ENCODE assay signal across 1 cellular context in the genomic region with DNA sequence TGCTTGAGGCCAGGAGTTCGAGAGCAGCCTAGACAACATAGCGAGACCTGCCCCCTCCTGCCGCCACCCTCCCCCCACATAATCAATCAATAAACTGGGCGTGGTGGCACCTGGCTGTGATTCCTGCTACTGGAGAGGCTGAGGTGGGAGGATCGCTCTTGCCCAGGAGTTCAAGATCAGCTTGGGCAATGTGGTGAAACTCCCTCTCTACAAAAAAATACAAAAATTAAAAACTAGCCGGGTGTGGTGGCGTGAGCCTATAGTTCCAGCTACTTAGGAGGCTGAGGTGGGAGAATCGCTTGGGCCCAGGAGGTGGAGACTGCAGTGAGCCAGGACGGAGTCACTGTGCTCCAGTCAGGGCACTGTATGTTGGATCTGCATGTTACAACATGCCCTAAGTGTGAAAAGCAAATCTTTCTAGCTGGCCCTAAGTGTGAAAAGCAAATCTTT.
TF ChIP-seq lines count a peak whose summit lies in the region.

No MANE protein-coding gene starts in this region.

TF ChIP-seq in H1, 55 proteins besides CTCF, POLR2A, EP300 and RAD21 (continued from another document):
- TF ChIP-seq, protein P1, sequence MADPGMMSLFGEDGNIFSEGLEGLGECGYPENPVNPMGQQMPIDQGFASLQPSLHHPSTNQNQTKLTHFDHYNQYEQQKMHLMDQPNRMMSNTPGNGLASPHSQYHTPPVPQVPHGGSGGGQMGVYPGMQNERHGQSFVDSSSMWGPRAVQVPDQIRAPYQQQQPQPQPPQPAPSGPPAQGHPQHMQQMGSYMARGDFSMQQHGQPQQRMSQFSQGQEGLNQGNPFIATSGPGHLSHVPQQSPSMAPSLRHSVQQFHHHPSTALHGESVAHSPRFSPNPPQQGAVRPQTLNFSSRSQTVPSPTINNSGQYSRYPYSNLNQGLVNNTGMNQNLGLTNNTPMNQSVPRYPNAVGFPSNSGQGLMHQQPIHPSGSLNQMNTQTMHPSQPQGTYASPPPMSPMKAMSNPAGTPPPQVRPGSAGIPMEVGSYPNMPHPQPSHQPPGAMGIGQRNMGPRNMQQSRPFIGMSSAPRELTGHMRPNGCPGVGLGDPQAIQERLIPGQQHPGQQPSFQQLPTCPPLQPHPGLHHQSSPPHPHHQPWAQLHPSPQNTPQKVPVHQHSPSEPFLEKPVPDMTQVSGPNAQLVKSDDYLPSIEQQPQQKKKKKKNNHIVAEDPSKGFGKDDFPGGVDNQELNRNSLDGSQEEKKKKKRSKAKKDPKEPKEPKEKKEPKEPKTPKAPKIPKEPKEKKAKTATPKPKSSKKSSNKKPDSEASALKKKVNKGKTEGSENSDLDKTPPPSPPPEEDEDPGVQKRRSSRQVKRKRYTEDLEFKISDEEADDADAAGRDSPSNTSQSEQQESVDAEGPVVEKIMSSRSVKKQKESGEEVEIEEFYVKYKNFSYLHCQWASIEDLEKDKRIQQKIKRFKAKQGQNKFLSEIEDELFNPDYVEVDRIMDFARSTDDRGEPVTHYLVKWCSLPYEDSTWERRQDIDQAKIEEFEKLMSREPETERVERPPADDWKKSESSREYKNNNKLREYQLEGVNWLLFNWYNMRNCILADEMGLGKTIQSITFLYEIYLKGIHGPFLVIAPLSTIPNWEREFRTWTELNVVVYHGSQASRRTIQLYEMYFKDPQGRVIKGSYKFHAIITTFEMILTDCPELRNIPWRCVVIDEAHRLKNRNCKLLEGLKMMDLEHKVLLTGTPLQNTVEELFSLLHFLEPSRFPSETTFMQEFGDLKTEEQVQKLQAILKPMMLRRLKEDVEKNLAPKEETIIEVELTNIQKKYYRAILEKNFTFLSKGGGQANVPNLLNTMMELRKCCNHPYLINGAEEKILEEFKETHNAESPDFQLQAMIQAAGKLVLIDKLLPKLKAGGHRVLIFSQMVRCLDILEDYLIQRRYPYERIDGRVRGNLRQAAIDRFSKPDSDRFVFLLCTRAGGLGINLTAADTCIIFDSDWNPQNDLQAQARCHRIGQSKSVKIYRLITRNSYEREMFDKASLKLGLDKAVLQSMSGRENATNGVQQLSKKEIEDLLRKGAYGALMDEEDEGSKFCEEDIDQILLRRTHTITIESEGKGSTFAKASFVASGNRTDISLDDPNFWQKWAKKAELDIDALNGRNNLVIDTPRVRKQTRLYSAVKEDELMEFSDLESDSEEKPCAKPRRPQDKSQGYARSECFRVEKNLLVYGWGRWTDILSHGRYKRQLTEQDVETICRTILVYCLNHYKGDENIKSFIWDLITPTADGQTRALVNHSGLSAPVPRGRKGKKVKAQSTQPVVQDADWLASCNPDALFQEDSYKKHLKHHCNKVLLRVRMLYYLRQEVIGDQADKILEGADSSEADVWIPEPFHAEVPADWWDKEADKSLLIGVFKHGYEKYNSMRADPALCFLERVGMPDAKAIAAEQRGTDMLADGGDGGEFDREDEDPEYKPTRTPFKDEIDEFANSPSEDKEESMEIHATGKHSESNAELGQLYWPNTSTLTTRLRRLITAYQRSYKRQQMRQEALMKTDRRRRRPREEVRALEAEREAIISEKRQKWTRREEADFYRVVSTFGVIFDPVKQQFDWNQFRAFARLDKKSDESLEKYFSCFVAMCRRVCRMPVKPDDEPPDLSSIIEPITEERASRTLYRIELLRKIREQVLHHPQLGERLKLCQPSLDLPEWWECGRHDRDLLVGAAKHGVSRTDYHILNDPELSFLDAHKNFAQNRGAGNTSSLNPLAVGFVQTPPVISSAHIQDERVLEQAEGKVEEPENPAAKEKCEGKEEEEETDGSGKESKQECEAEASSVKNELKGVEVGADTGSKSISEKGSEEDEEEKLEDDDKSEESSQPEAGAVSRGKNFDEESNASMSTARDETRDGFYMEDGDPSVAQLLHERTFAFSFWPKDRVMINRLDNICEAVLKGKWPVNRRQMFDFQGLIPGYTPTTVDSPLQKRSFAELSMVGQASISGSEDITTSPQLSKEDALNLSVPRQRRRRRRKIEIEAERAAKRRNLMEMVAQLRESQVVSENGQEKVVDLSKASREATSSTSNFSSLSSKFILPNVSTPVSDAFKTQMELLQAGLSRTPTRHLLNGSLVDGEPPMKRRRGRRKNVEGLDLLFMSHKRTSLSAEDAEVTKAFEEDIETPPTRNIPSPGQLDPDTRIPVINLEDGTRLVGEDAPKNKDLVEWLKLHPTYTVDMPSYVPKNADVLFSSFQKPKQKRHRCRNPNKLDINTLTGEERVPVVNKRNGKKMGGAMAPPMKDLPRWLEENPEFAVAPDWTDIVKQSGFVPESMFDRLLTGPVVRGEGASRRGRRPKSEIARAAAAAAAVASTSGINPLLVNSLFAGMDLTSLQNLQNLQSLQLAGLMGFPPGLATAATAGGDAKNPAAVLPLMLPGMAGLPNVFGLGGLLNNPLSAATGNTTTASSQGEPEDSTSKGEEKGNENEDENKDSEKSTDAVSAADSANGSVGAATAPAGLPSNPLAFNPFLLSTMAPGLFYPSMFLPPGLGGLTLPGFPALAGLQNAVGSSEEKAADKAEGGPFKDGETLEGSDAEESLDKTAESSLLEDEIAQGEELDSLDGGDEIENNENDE (IDR thresholded peaks at IDR 0.05; ENCODE audit: insufficient replicate concordance, low read length) = no peak
- no peak for TF ChIP-seq TBP (IDR thresholded peaks at IDR 0.05; ENCODE audit: low read depth, low read length)
